Comparison of ENCODE assay signal across 19 cellular contexts in genomic region chr1:231028676-231029075, GRCh38. TPM values are rescaled to one million over a fixed set of nuclear protein-coding genes. Genes with fewer than 3 reads are reported as not detected.
DNase-seq lines count a peak whose midpoint lies in the region; ATAC-seq, FAIRE-seq and TF ChIP-seq lines count a peak whose summit lies in the region.
"Had no signal": no experiment of that assay in that cellular context is flagged by ENCODE, and none has a peak within 500 bp of the region (broad histone marks: within the 10 kb centered on the region; RNA-seq: fewer than 3 reads in every experiment).

No MANE protein-coding gene starts in this region.

- H3K27ac ChIP-seq in WERI-Rb-1: peak overlapping the region; percentile 68; the same call in 1 of the 2 replicates
- H3K27ac ChIP-seq in right cardiac atrium (ENCODE audit: low read length): no peak overlapping the region
- H3K27ac ChIP-seq: gastrocnemius medialis, SJSA1 had no signal

- intact Hi-C loops in right cardiac atrium (cut with DNase I): no loop called here

- ATAC-seq in right cardiac atrium: peak; percentile 41 to 55
- ATAC-seq: activated T-cell treated with anti-CD3 and anti-CD28 coated beads, Interleukin-2, amount 50 U/mL, for 72 hours; gastrocnemius medialis had no signal

- no peak for FAIRE-seq in frontal cortex (lab: Jason Lieb, UNC)
- FAIRE-seq: endometrium had no signal

- H3K4me3 ChIP-seq in H7 (ENCODE audit: insufficient read depth, low read depth, low read length) (no peak overlapping the region), WERI-Rb-1 (ENCODE audit: low read depth, low read length) (no peak overlapping the region), right cardiac atrium (ENCODE audit: low read length) (no peak overlapping the region), MG63 (no peak overlapping the region)
- H3K4me3 ChIP-seq: gastrocnemius medialis, SJSA1 had no signal

- no peaks in the 10 kb centered on the region for H3K4me1 ChIP-seq in right cardiac atrium (ENCODE audit: control insufficient read depth, insufficient read depth, low read length)
- H3K4me1 ChIP-seq: BE2C, gastrocnemius medialis, SJSA1 had no signal

- DNase-seq in H7: peak; percentile 72
- no peak for DNase-seq in WERI-Rb-1
- no peak for DNase-seq in right cardiac atrium
- DNase-seq in pulmonary artery endothelial cell (ENCODE audit: low read depth, low spot score): peak; percentile 78
- DNase-seq in MG63: no peak
- DNase-seq in activated CD8-positive, alpha-beta memory T cell treated with anti-CD3 and anti-CD28 coated beads, Interleukin-2, amount 50 U/mL, for 4 hours: no peak
- no peak for DNase-seq in frontal cortex (ENCODE audit: low spot score in 2 of 2)
- DNase-seq in NCI-H1105 (lab: John Stamatoyannopoulos, UW): no peak
- DNase-seq: activated CD4-positive, alpha-beta memory T cell treated with anti-CD3 and anti-CD28 coated beads for 36 hours; activated T-cell treated with anti-CD3 and anti-CD28 coated beads, Interleukin-2, amount 50 U/mL, for 72 hours; BE2C; DMS79 treated with DMSO at 0.1 percent for 48 hours; gastrocnemius medialis; NCI-H2029 treated with DMSO at 0.1 percent for 48 hours; NCI-H526; OCI-M1; stimulated activated CD4-positive, alpha-beta T cell treated with anti-CD3 and anti-CD28 coated beads, Interleukin-4, amount 100 ng/mL, for 4 hours had no signal

- no peaks in the 10 kb centered on the region for H3K36me3 ChIP-seq in H7 (replicated peaks; ENCODE audit: control insufficient read depth, insufficient read depth, low read length)
- peaks cover 24% of the 10 kb centered on the region for H3K36me3 ChIP-seq in WERI-Rb-1
- H3K36me3 ChIP-seq in MG63: no peaks in the 10 kb centered on the region
- H3K36me3 ChIP-seq: BE2C, gastrocnemius medialis, SJSA1 had no signal

- peaks cover 7% of the 10 kb centered on the region for H3K27me3 ChIP-seq in H7 (ENCODE audit: control insufficient read depth, insufficient read depth, low read length)
- H3K27me3 ChIP-seq in WERI-Rb-1 (ENCODE audit: insufficient read depth, low read depth, severe bottlenecking): no peaks in the 10 kb centered on the region
- no peaks in the 10 kb centered on the region for H3K27me3 ChIP-seq in right cardiac atrium (ENCODE audit: control insufficient read depth, insufficient read depth)
- H3K27me3 ChIP-seq in MG63: no peaks in the 10 kb centered on the region
- H3K27me3 ChIP-seq: BE2C, gastrocnemius medialis, SJSA1 had no signal

- no peaks in the 10 kb centered on the region for H3K9me3 ChIP-seq in WERI-Rb-1 (ENCODE audit: severe bottlenecking)
- no peaks in the 10 kb centered on the region for H3K9me3 ChIP-seq in right cardiac atrium (ENCODE audit: control insufficient read depth, low read length)
- no peaks in the 10 kb centered on the region for H3K9me3 ChIP-seq in MG63
- H3K9me3 ChIP-seq: BE2C, gastrocnemius medialis, SJSA1 had no signal

- WGBS in right cardiac atrium: 60% methylated on average over 7 of the region's 7 CpGs

- no peak for TF ChIP-seq CTCF in WERI-Rb-1 (IDR thresholded peaks at IDR 0.05; ENCODE audit: low read depth, low read length)

RNA-seq across cellular contexts. Expression of gene FAM89A, which starts 11.4 kb away (rescaled TPM):
- 8.0 and 25.6 TPM in 2 replicates for total RNA-seq in H7 (2014; rRNA removed; shearing (Covaris generic))
- total RNA-seq in right cardiac atrium (1 to 10 TPM; 2.3 to 7.3 (median 4.6) TPM), pulmonary artery endothelial cell (17.4 and 17.6 TPM in 2 replicates), frontal cortex (2.9 TPM)
- polyA plus RNA-seq in right cardiac atrium: 7.7 TPM
- total RNA-seq in MG63 (2014; rRNA removed; shearing (Covaris generic); ENCODE audit: low replicate concordance): 10.9 and 12.4 TPM in 2 replicates

RNA-seq across cellular contexts. Expression of gene ARV1, which starts 49.8 kb away (rescaled TPM):
- 16.5 and 19.8 TPM in 2 replicates for total RNA-seq in H7 (2014; rRNA removed; shearing (Covaris generic))
- total RNA-seq in right cardiac atrium (10 to 100 TPM; 25.2 to 29.2 (median 27.6) TPM), pulmonary artery endothelial cell (10.2 and 11.8 TPM in 2 replicates), frontal cortex (21.2 TPM)
- 48.5 TPM for polyA plus RNA-seq in right cardiac atrium
- total RNA-seq in MG63 (2014; rRNA removed; shearing (Covaris generic); ENCODE audit: low replicate concordance): 4.3 and 8.1 TPM in 2 replicates

RNA-seq across cellular contexts. Expression of gene TTC13, which starts 50.0 kb away (rescaled TPM):
- total RNA-seq in H7 (2014; rRNA removed; shearing (Covaris generic)): 7.3 and 10.5 TPM in 2 replicates
- total RNA-seq in right cardiac atrium: 1 to 10 TPM; 6.5 to 8.6 (median 7.5) TPM
- polyA plus RNA-seq in right cardiac atrium: 4.5 TPM
- total RNA-seq in pulmonary artery endothelial cell: 14.5 and 21.3 TPM in 2 replicates
- 25.1 and 33.0 TPM in 2 replicates for total RNA-seq in MG63 (2014; rRNA removed; shearing (Covaris generic); ENCODE audit: low replicate concordance)
- total RNA-seq in frontal cortex: 64.8 TPM

Comparison
In these comparisons a context has a peak if more than half of its experiments do, and no peak if none do; other contexts are left out.
1. DNase-seq: peak in H7 (single experiment) and pulmonary artery endothelial cell (single experiment); none in WERI-Rb-1 (single experiment), right cardiac atrium (0 of 3), MG63 (single experiment), activated CD8-positive, alpha-beta memory T cell treated with anti-CD3 and anti-CD28 coated beads, Interleukin-2, amount 50 U/mL, for 4 hours (single experiment), frontal cortex (0 of 2) and NCI-H1105 (single experiment).